ENCODE assay signal across 10 cellular contexts in genomic region chr22:39543095-39543494, GRCh38. TPM values are rescaled to one million over a fixed set of nuclear protein-coding genes. Genes with fewer than 3 reads are reported as not detected.
A peak's percentile ranks its signal among the peaks of the same experiment; 100 is the strongest.
DNase-seq lines count a peak whose midpoint lies in the region; ATAC-seq and TF ChIP-seq lines count a peak whose summit lies in the region.
"Had no signal": no experiment of that assay in that cellular context is flagged by ENCODE, and none has a peak within 500 bp of the region (broad histone marks: within the 10 kb centered on the region; RNA-seq: fewer than 3 reads in every experiment).

No MANE protein-coding gene starts in this region.

- CTCF ChIA-PET in CD8-positive, alpha-beta T cell (lab: Charles Lee), result interaction anchor here (0.6 to 1.9 kb wide), 2 partner anchors 410 to 482 kb away, joined by 3 to 8 read pairs; no protein-coding TSS in a partner anchor
- CTCF ChIA-PET in SK-N-SH (lab: Yijun Ruan, JAX), result interaction anchor here (0.6 to 5.3 kb wide), 15 partner anchors 8 to 497 kb away, joined by 3 to 39 read pairs (median 5); no protein-coding TSS in a partner anchor

- H3K9me3 Mint-ChIP-seq in CD8-positive, alpha-beta T cell, result peaks cover 2% of the 10 kb centered on the region
- H3K9me3 Mint-ChIP-seq in GM23338, result no peaks in the 10 kb centered on the region
- H3K9me3 Mint-ChIP-seq in activated T-helper 2 cell treated with anti-CD3 and anti-CD28 coated beads, Interferon-gamma antibody, Interleukin-2, Interleukin-4, amounts not matched to agents 10 μg/mL and 5 μg/mL and 100 μg/mL, durations not matched to agents 14 hours and 24 hours and 36 hours, result no peaks in the 10 kb centered on the region

- H3F3A ChIP-seq in GM23338 (replicated peaks; ENCODE audit: low read depth) (no peaks in the 10 kb centered on the region), SK-N-SH (replicated peaks; ENCODE audit: insufficient read depth) (no peaks in the 10 kb centered on the region)

- TF ChIP-seq EP300 in SK-N-SH (IDR thresholded peaks at IDR 0.05; ENCODE audit: borderline replicate concordance in 1 of 2, low read depth in 1 of 2, low read length in 1 of 2), result no peak

- H3K4me1 Mint-ChIP-seq in CD8-positive, alpha-beta T cell (ENCODE audit: low read depth), result peaks cover 14% of the 10 kb centered on the region
- peaks cover 17% of the 10 kb centered on the region for H3K4me1 Mint-ChIP-seq in GM23338
- peaks cover 6% of the 10 kb centered on the region for H3K4me1 Mint-ChIP-seq in activated T-helper 2 cell treated with anti-CD3 and anti-CD28 coated beads, Interferon-gamma antibody, Interleukin-2, Interleukin-4, amounts not matched to agents 10 μg/mL and 5 μg/mL and 100 μg/mL, durations not matched to agents 14 hours and 24 hours and 36 hours (ENCODE audit: low read depth)

- no peak overlapping the region for H3K4me3 ChIP-seq in CD8-positive, alpha-beta T cell (ENCODE audit: low read depth, low read length)
- H3K4me3 ChIP-seq in GM23338, result no peak overlapping the region
- H3K4me3 ChIP-seq in SK-N-SH (ENCODE audit: low read depth in 2 of 2, low read length in 1 of 2), result no peak overlapping the region; a peak in 1 of 4 replicates
- no peak overlapping the region for H3K4me3 ChIP-seq in hepatocyte

- H3K79me2 ChIP-seq in GM23338 (replicated peaks; ENCODE audit: insufficient read depth) (no peaks in the 10 kb centered on the region), SK-N-SH (ENCODE audit: insufficient read depth) (no peaks in the 10 kb centered on the region), hepatocyte (no peaks in the 10 kb centered on the region)

- H4K20me1 ChIP-seq in GM23338 (replicated peaks; ENCODE audit: insufficient read depth) (peaks cover 5% of the 10 kb centered on the region; the same call in 1 of the 2 replicates), SK-N-SH (ENCODE audit: insufficient read depth) (no peaks in the 10 kb centered on the region), hepatocyte (ENCODE audit: insufficient read depth, poor library complexity, severe bottlenecking) (no peaks in the 10 kb centered on the region)

- no peaks in the 10 kb centered on the region for H3K9me3 ChIP-seq in CD8-positive, alpha-beta T cell (ENCODE audit: low read length)
- H3K9me3 ChIP-seq in SK-N-SH, result no peaks in the 10 kb centered on the region
- no peaks in the 10 kb centered on the region for H3K9me3 ChIP-seq in hepatocyte (ENCODE audit: low read depth)
- H3K9me3 ChIP-seq: neutrophil had no signal

- intact Hi-C loops in CD8-positive, alpha-beta T cell (cut with DNase I, micrococcal nuclease), result no loop called here
- intact Hi-C loops in activated T-helper 2 cell treated with anti-CD3 and anti-CD28 coated beads, Interferon-gamma antibody, Interleukin-2, Interleukin-4, amounts not matched to agents 10 μg/mL and 5 μg/mL and 100 μg/mL, durations not matched to agents 14 hours and 24 hours and 36 hours (cut with micrococcal nuclease), result no loop called here
- intact Hi-C loops in sciatic nerve (cut with DNase I), result loop anchor here (10.0 kb wide), 1 partner anchor 802 kb away; the partner anchor contains the start of gene ADSL

- H3K27me3 Mint-ChIP-seq in CD8-positive, alpha-beta T cell (ENCODE audit: low read depth), result peaks cover 33% of the 10 kb centered on the region
- H3K27me3 Mint-ChIP-seq in GM23338 (ENCODE audit: insufficient read depth, low read depth, poor library complexity), result peaks cover 31% of the 10 kb centered on the region
- peaks cover 28% of the 10 kb centered on the region for H3K27me3 Mint-ChIP-seq in activated T-helper 2 cell treated with anti-CD3 and anti-CD28 coated beads, Interferon-gamma antibody, Interleukin-2, Interleukin-4, amounts not matched to agents 10 μg/mL and 5 μg/mL and 100 μg/mL, durations not matched to agents 14 hours and 24 hours and 36 hours (ENCODE audit: low read depth)

- DNase-seq in CD8-positive, alpha-beta T cell, result no peak
- DNase-seq in GM23338 (ENCODE audit: low spot score), result peak; percentile 87
- peak; percentile 72 for DNase-seq in SK-N-SH
- peak; percentile 57 for DNase-seq in hepatocyte (ENCODE audit: low spot score)
- DNase-seq in activated T-helper 2 cell treated with anti-CD3 and anti-CD28 coated beads, Interferon-gamma antibody, Interleukin-2, Interleukin-4, amounts not matched to agents 10 μg/mL and 5 μg/mL and 100 μg/mL, durations not matched to agents 14 hours and 24 hours and 36 hours (ENCODE audit: low spot score), result no peak
- DNase-seq in occipital lobe (lab: John Stamatoyannopoulos, UW), result no peak
- no peak for DNase-seq in sciatic nerve (ENCODE audit: low spot score)
- DNase-seq: Right ventricle myocardium superior had no signal

- POLR2A ChIA-PET in CD8-positive, alpha-beta T cell (lab: Charles Lee), result no interaction called here
- POLR2A ChIA-PET in SK-N-SH (lab: Yijun Ruan, JAX), result no interaction called here

- H3K27ac ChIP-seq in CD8-positive, alpha-beta T cell (ENCODE audit: low read depth, low read length), result no peak overlapping the region
- no peak overlapping the region for H3K27ac ChIP-seq in GM23338 (ENCODE audit: low read depth)
- H3K27ac ChIP-seq in SK-N-SH (ENCODE audit: low read depth in 2 of 2, low read length in 1 of 2), result no peak overlapping the region
- H3K27ac ChIP-seq in hepatocyte, result no peak overlapping the region
- H3K27ac ChIP-seq: neutrophil had no signal

- no peak overlapping the region for H2AFZ ChIP-seq in GM23338
- H2AFZ ChIP-seq in SK-N-SH (ENCODE audit: low read depth), result no peak overlapping the region
- no peak overlapping the region for H2AFZ ChIP-seq in hepatocyte

- no peak overlapping the region for H3K27ac Mint-ChIP-seq in CD8-positive, alpha-beta T cell
- peak overlapping the region; percentile 34; the same call in 1 of the 2 replicates for H3K27ac Mint-ChIP-seq in GM23338
- no peak overlapping the region for H3K27ac Mint-ChIP-seq in activated T-helper 2 cell treated with anti-CD3 and anti-CD28 coated beads, Interferon-gamma antibody, Interleukin-2, Interleukin-4, amounts not matched to agents 10 μg/mL and 5 μg/mL and 100 μg/mL, durations not matched to agents 14 hours and 24 hours and 36 hours

- 36% methylated on average over 4 of the region's 11 CpGs for WGBS in SK-N-SH (ENCODE audit: low lambda C conversion rate)
- WGBS in hepatocyte (ENCODE audit: low lambda C conversion rate, missing lambda C conversion rate), result 24% methylated on average over 11 of the region's 11 CpGs

- H3K4me2 ChIP-seq in GM23338, result no peak overlapping the region
- no peak overlapping the region for H3K4me2 ChIP-seq in SK-N-SH
- H3K4me2 ChIP-seq in hepatocyte, result no peak overlapping the region

- TF ChIP-seq RAD21 in SK-N-SH (IDR thresholded peaks at IDR 0.05; ENCODE audit: low read length), result peak; percentile 64

- no peaks in the 10 kb centered on the region for H3K36me3 Mint-ChIP-seq in CD8-positive, alpha-beta T cell
- H3K36me3 Mint-ChIP-seq in GM23338 (ENCODE audit: low read depth), result no peaks in the 10 kb centered on the region
- no peaks in the 10 kb centered on the region for H3K36me3 Mint-ChIP-seq in activated T-helper 2 cell treated with anti-CD3 and anti-CD28 coated beads, Interferon-gamma antibody, Interleukin-2, Interleukin-4, amounts not matched to agents 10 μg/mL and 5 μg/mL and 100 μg/mL, durations not matched to agents 14 hours and 24 hours and 36 hours (ENCODE audit: low read depth)

- peaks cover 3% of the 10 kb centered on the region for H3K27me3 ChIP-seq in CD8-positive, alpha-beta T cell (ENCODE audit: insufficient read depth, low read length)
- H3K27me3 ChIP-seq in GM23338 (ENCODE audit: insufficient read depth) (0 out of 2 replicates have a peak, but pooled peaks cover 11% of the 10 kb centered on the region), SK-N-SH (ENCODE audit: insufficient read depth) (no peaks in the 10 kb centered on the region), hepatocyte (no peaks in the 10 kb centered on the region)

- H3K4me3 Mint-ChIP-seq in CD8-positive, alpha-beta T cell, result no peak overlapping the region
- H3K4me3 Mint-ChIP-seq in GM23338, result no peak overlapping the region
- H3K4me3 Mint-ChIP-seq in activated T-helper 2 cell treated with anti-CD3 and anti-CD28 coated beads, Interferon-gamma antibody, Interleukin-2, Interleukin-4, amounts not matched to agents 10 μg/mL and 5 μg/mL and 100 μg/mL, durations not matched to agents 14 hours and 24 hours and 36 hours (ENCODE audit: low read depth), result no peak overlapping the region

- no peak overlapping the region for H3K9ac ChIP-seq in SK-N-SH

- H3K36me3 ChIP-seq in CD8-positive, alpha-beta T cell (ENCODE audit: insufficient read depth, low read length), result no peaks in the 10 kb centered on the region
- H3K36me3 ChIP-seq in GM23338 (ENCODE audit: insufficient read depth) (no peaks in the 10 kb centered on the region), SK-N-SH (replicated peaks in 1 of 2; ENCODE audit: control insufficient read depth in 1 of 2, insufficient read depth in 2 of 2, low read length in 1 of 2) (no peaks in the 10 kb centered on the region), hepatocyte (replicated peaks; ENCODE audit: insufficient read depth, low read depth) (no peaks in the 10 kb centered on the region)
- H3K36me3 ChIP-seq: neutrophil had no signal

- H3K9me2 ChIP-seq in GM23338 (ENCODE audit: insufficient read depth), result no peaks in the 10 kb centered on the region
- H3K9me2 ChIP-seq in SK-N-SH, result no peaks in the 10 kb centered on the region
- no peaks in the 10 kb centered on the region for H3K9me2 ChIP-seq in hepatocyte (replicated peaks; ENCODE audit: insufficient read depth)

- TF ChIP-seq CTCF in CD8-positive, alpha-beta T cell (IDR thresholded peaks at IDR 0.05), result no peak
- TF ChIP-seq CTCF in GM23338 (conservative IDR thresholded peaks at IDR 0.05; ENCODE audit: low read depth in 2 of 2), result peak; percentile 73 to 86
- TF ChIP-seq CTCF in SK-N-SH (IDR thresholded peaks at IDR 0.05), result peak; percentile 54
- TF ChIP-seq CTCF in hepatocyte (IDR thresholded peaks at IDR 0.05; ENCODE audit: poor library complexity), result peak; percentile 51

- ATAC-seq in CD8-positive, alpha-beta T cell, result peak; percentile 51
- peak; percentile 75 for ATAC-seq in GM23338
- ATAC-seq in GM21515 (IDR thresholded peaks at IDR 0.05; ENCODE audit: unreplicated experiment), result no peak
- no peak for ATAC-seq in sciatic nerve

- H3K4me1 ChIP-seq in CD8-positive, alpha-beta T cell (ENCODE audit: insufficient read depth, low read length), result peaks cover 13% of the 10 kb centered on the region
- H3K4me1 ChIP-seq in GM23338 (ENCODE audit: insufficient read depth) (peaks cover 3% of the 10 kb centered on the region), SK-N-SH (ENCODE audit: control insufficient read depth in 1 of 2, insufficient read depth in 2 of 2, low read depth in 1 of 2, low read length in 1 of 2) (no peaks in the 10 kb centered on the region; a peak in 1 of 4 replicates), hepatocyte (ENCODE audit: insufficient read depth) (no peaks in the 10 kb centered on the region)

RNA-seq across cellular contexts. Expression of gene RPS19BP1, which starts 10.5 kb away (rescaled TPM):
- total RNA-seq in CD8-positive, alpha-beta T cell, result 10 to 100 TPM; 69.0 to 70.5 TPM
- 153 and 169 TPM in 2 replicates for total RNA-seq in GM23338 (2014; rRNA removed; shearing (Covaris generic))
- polyA plus RNA-seq in GM23338 (2016; fragmentation: Nextera tagmentation; extraction: Ambion mirVana) (215 and 216 TPM in 2 replicates), SK-N-SH (2012; rRNA removed) (77.3 and 97.2 TPM in 2 replicates), hepatocyte (117 and 118 TPM in 2 replicates)
- polyA plus RNA-seq in SK-N-SH (2012; cell fraction: cytosol; rRNA removed), result 67.1 and 75.9 TPM in 2 replicates
- polyA plus RNA-seq in SK-N-SH (2012; cell fraction: nucleus; rRNA removed), result 48.9 and 89.0 TPM in 2 replicates
- total RNA-seq in hepatocyte (82.9 and 84.0 TPM in 2 replicates), occipital lobe (18.9 TPM), sciatic nerve (58.2 TPM)
- 76.9 and 78.4 TPM in 2 replicates for total RNA-seq in activated T-helper 2 cell treated with anti-CD3 and anti-CD28 coated beads, Interferon-gamma antibody, Interleukin-2, Interleukin-4, amounts not matched to agents 10 μg/mL and 5 μg/mL and 100 μg/mL, durations not matched to agents 14 hours and 24 hours and 36 hours

RNA-seq across cellular contexts. Expression of gene ATF4, which starts 22.7 kb away (rescaled TPM):
- 100 to 1,000 TPM; 327 to 329 TPM for total RNA-seq in CD8-positive, alpha-beta T cell
- 366 and 446 TPM in 2 replicates for total RNA-seq in GM23338 (2014; rRNA removed; shearing (Covaris generic))
- polyA plus RNA-seq in GM23338 (2016; fragmentation: Nextera tagmentation; extraction: Ambion mirVana), result 553 and 628 TPM in 2 replicates
- 375 and 436 TPM in 2 replicates for polyA plus RNA-seq in SK-N-SH (2012; rRNA removed)
- polyA plus RNA-seq in SK-N-SH (2012; cell fraction: cytosol; rRNA removed), result 311 and 361 TPM in 2 replicates
- 604 and 658 TPM in 2 replicates for polyA plus RNA-seq in SK-N-SH (2012; cell fraction: nucleus; rRNA removed)
- 231 and 271 TPM in 2 replicates for total RNA-seq in hepatocyte
- polyA plus RNA-seq in hepatocyte, result 144 and 170 TPM in 2 replicates
- total RNA-seq in activated T-helper 2 cell treated with anti-CD3 and anti-CD28 coated beads, Interferon-gamma antibody, Interleukin-2, Interleukin-4, amounts not matched to agents 10 μg/mL and 5 μg/mL and 100 μg/mL, durations not matched to agents 14 hours and 24 hours and 36 hours, result 339 and 348 TPM in 2 replicates
- 90.3 TPM for total RNA-seq in occipital lobe
- 319 TPM for total RNA-seq in sciatic nerve

RNA-seq across cellular contexts. Expression of gene CACNA1I, which starts 27.5 kb away (rescaled TPM):
- total RNA-seq in CD8-positive, alpha-beta T cell, result 1 to 10 TPM; 5.5 to 5.9 TPM
- total RNA-seq in GM23338 (2014; rRNA removed; shearing (Covaris generic)), result 1.7 and 2.4 TPM in 2 replicates
- polyA plus RNA-seq in GM23338 (2016; fragmentation: Nextera tagmentation; extraction: Ambion mirVana), result 0.42 and 0.47 TPM in 2 replicates
- under 0.01 TPM in 1 of 2 replicates, not detected in the other for polyA plus RNA-seq in SK-N-SH (2012; rRNA removed)
- under 0.01 TPM in 1 of 2 replicates, not detected in the other for polyA plus RNA-seq in SK-N-SH (2012; cell fraction: cytosol; rRNA removed)
- polyA plus RNA-seq in SK-N-SH (2012; cell fraction: nucleus; rRNA removed), result 0.01 and 0.02 TPM in 2 replicates
- total RNA-seq in hepatocyte, result 0.16 and 0.17 TPM in 2 replicates
- polyA plus RNA-seq in hepatocyte, result 0.10 and 0.21 TPM in 2 replicates
- total RNA-seq in activated T-helper 2 cell treated with anti-CD3 and anti-CD28 coated beads, Interferon-gamma antibody, Interleukin-2, Interleukin-4, amounts not matched to agents 10 μg/mL and 5 μg/mL and 100 μg/mL, durations not matched to agents 14 hours and 24 hours and 36 hours, result 0.09 TPM in 2 replicates
- total RNA-seq in occipital lobe, result 6.7 TPM
- total RNA-seq in sciatic nerve, result 0.40 TPM

RNA-seq across cellular contexts. Expression of gene MIEF1, which starts 41.0 kb away (rescaled TPM):
- 10 to 100 TPM; 24.8 to 25.3 TPM for total RNA-seq in CD8-positive, alpha-beta T cell
- 30.0 and 40.1 TPM in 2 replicates for total RNA-seq in GM23338 (2014; rRNA removed; shearing (Covaris generic))
- polyA plus RNA-seq in GM23338 (2016; fragmentation: Nextera tagmentation; extraction: Ambion mirVana) (12.2 and 13.2 TPM in 2 replicates), SK-N-SH (2012; rRNA removed) (7.5 and 7.7 TPM in 2 replicates), hepatocyte (17.5 and 22.2 TPM in 2 replicates)
- 6.2 and 7.6 TPM in 2 replicates for polyA plus RNA-seq in SK-N-SH (2012; cell fraction: cytosol; rRNA removed)
- polyA plus RNA-seq in SK-N-SH (2012; cell fraction: nucleus; rRNA removed), result 7.8 and 8.4 TPM in 2 replicates
- total RNA-seq in hepatocyte (25.8 and 31.8 TPM in 2 replicates), occipital lobe (16.1 TPM), sciatic nerve (19.0 TPM)
- 46.9 and 47.5 TPM in 2 replicates for total RNA-seq in activated T-helper 2 cell treated with anti-CD3 and anti-CD28 coated beads, Interferon-gamma antibody, Interleukin-2, Interleukin-4, amounts not matched to agents 10 μg/mL and 5 μg/mL and 100 μg/mL, durations not matched to agents 14 hours and 24 hours and 36 hours

Comparison
In these comparisons a context has a peak if more than half of its experiments do, and no peak if none do; other contexts are left out.
1. ATAC-seq: peak in CD8-positive, alpha-beta T cell (single experiment) and GM23338 (single experiment); none in GM21515 (single experiment) and sciatic nerve (single experiment).
2. DNase-seq: peak in GM23338 (single experiment), SK-N-SH (single experiment) and hepatocyte (single experiment); none in CD8-positive, alpha-beta T cell (0 of 7), activated T-helper 2 cell treated with anti-CD3 and anti-CD28 coated beads, Interferon-gamma antibody, Interleukin-2, Interleukin-4, amounts not matched to agents 10 μg/mL and 5 μg/mL and 100 μg/mL, durations not matched to agents 14 hours and 24 hours and 36 hours (single experiment), occipital lobe (single experiment) and sciatic nerve (single experiment).